Comparison of ENCODE assay signal across 14 cellular contexts in genomic region chr20:50654899-50655298, GRCh38. TPM values are rescaled to one million over a fixed set of nuclear protein-coding genes. Genes with fewer than 3 reads are reported as not detected.
DNase-seq lines count a peak whose midpoint lies in the region; ATAC-seq, FAIRE-seq and TF ChIP-seq lines count a peak whose summit lies in the region.
"Had no signal": no experiment of that assay in that cellular context is flagged by ENCODE, and none has a peak within 500 bp of the region (broad histone marks: within the 10 kb centered on the region; RNA-seq: fewer than 3 reads in every experiment).

No MANE protein-coding gene starts in this region.

- peak overlapping the region; percentile 51 for H3K9ac ChIP-seq in astrocyte (ENCODE audit: low read length)

- no peaks in the 10 kb centered on the region for H3K36me3 Mint-ChIP-seq in astrocyte (ENCODE audit: low read depth, unreplicated experiment)
- H3K36me3 Mint-ChIP-seq: naive thymus-derived CD8-positive, alpha-beta T cell; stimulated activated memory B cell treated with anti-CD40 and anti-IgM and Interleukin-4, amounts not matched to agents 10 μg/mL and 1 μg/mL and 100 μg/mL, for 72 hours had no signal

- H3K4me2 ChIP-seq in astrocyte (ENCODE audit: low read length), result peak overlapping the region; percentile 83

- H3K9me3 Mint-ChIP-seq in astrocyte (ENCODE audit: unreplicated experiment), result peaks cover 2% of the 10 kb centered on the region

- no peak overlapping the region for H3K4me3 ChIP-seq in AG09309 (ENCODE audit: control insufficient read depth, low read depth, low read length)
- H3K4me3 ChIP-seq in astrocyte (ENCODE audit: insufficient read depth, low read depth, low read length), result no peak overlapping the region
- no peak overlapping the region for H3K4me3 ChIP-seq in right atrium auricular region
- H3K4me3 ChIP-seq in sigmoid colon, result peak overlapping the region in 3 of 4 donors; percentile 17 to 35 (median 29)

- H3K27me3 ChIP-seq in astrocyte (ENCODE audit: insufficient read depth, low read length), result no peaks in the 10 kb centered on the region
- H3K27me3 ChIP-seq in right atrium auricular region, result no peaks in the 10 kb centered on the region
- H3K27me3 ChIP-seq in sigmoid colon, result no peaks in the 10 kb centered on the region

- H3K36me3 ChIP-seq in astrocyte (ENCODE audit: insufficient read depth, low read length), result no peaks in the 10 kb centered on the region
- H3K36me3 ChIP-seq in right atrium auricular region, result no peaks in the 10 kb centered on the region
- H3K36me3 ChIP-seq in sigmoid colon, result no peaks in the 10 kb centered on the region

- H3K27me3 Mint-ChIP-seq in astrocyte (ENCODE audit: low read depth, unreplicated experiment), result peaks cover 4% of the 10 kb centered on the region

- no peak for FAIRE-seq in astrocyte (lab: Jason Lieb, UNC)

- no peaks in the 10 kb centered on the region for H3K79me2 ChIP-seq in astrocyte (ENCODE audit: insufficient read depth, low read length)

- ATAC-seq in HG03095 (IDR thresholded peaks at IDR 0.05; ENCODE audit: unreplicated experiment), result no peak
- ATAC-seq: naive thymus-derived CD8-positive, alpha-beta T cell; stimulated activated memory B cell treated with anti-CD40 and anti-IgM and Interleukin-4, amounts not matched to agents 10 μg/mL and 1 μg/mL and 100 μg/mL, for 72 hours had no signal

- no peak for TF ChIP-seq POLR2A in sigmoid colon (IDR thresholded peaks at IDR 0.05)

- no peak overlapping the region for H3K4me3 Mint-ChIP-seq in astrocyte (ENCODE audit: unreplicated experiment)
- H3K4me3 Mint-ChIP-seq: naive thymus-derived CD8-positive, alpha-beta T cell; stimulated activated memory B cell treated with anti-CD40 and anti-IgM and Interleukin-4, amounts not matched to agents 10 μg/mL and 1 μg/mL and 100 μg/mL, for 72 hours had no signal

- no peaks in the 10 kb centered on the region for H4K20me1 ChIP-seq in astrocyte (ENCODE audit: insufficient read depth, low read length)

- H3K4me1 ChIP-seq in astrocyte (ENCODE audit: insufficient read depth, low read length) (peaks cover 13% of the 10 kb centered on the region), right atrium auricular region (peaks cover 0 to 40% of the 10 kb centered on the region in 2 donors), sigmoid colon (peaks cover 0 to 37% (median 25%) of the 10 kb centered on the region in 4 donors)

- peak in 1 of 4 donors; percentile 26 for TF ChIP-seq EP300 in sigmoid colon (IDR thresholded peaks at IDR 0.05)

- DNase-seq in AG09309 (ENCODE audit: low read depth), result peak; percentile 13
- DNase-seq in astrocyte (ENCODE audit: low read depth), result no peak
- DNase-seq in right atrium auricular region (ENCODE audit: low spot score), result no peak
- peak; percentile 77 for DNase-seq in sigmoid colon
- DNase-seq in MV-4-11 (lab: John Stamatoyannopoulos, UW), result no peak
- no peak for DNase-seq in activated CD4-positive, CD25-positive, alpha-beta regulatory T cell (lab: John Stamatoyannopoulos, UW)
- no peak for DNase-seq in AG08396 (ENCODE audit: low spot score)
- DNase-seq: activated naive CD4-positive, alpha-beta T cell treated with Interleukin-2 at 50 U/mL for 16 hours; naive thymus-derived CD8-positive, alpha-beta T cell; NCI-H146 had no signal

- H3K4me1 Mint-ChIP-seq in astrocyte (ENCODE audit: low read depth, unreplicated experiment), result peaks cover 10% of the 10 kb centered on the region
- H3K4me1 Mint-ChIP-seq: naive thymus-derived CD8-positive, alpha-beta T cell; stimulated activated memory B cell treated with anti-CD40 and anti-IgM and Interleukin-4, amounts not matched to agents 10 μg/mL and 1 μg/mL and 100 μg/mL, for 72 hours had no signal

- H3K9me3 ChIP-seq in astrocyte (ENCODE audit: insufficient read depth, low read depth, low read length) (no peaks in the 10 kb centered on the region), right atrium auricular region (no peaks in the 10 kb centered on the region), sigmoid colon (no peaks in the 10 kb centered on the region)

- no peak overlapping the region for H3K27ac Mint-ChIP-seq in astrocyte (ENCODE audit: unreplicated experiment)
- H3K27ac Mint-ChIP-seq: naive thymus-derived CD8-positive, alpha-beta T cell; stimulated activated memory B cell treated with anti-CD40 and anti-IgM and Interleukin-4, amounts not matched to agents 10 μg/mL and 1 μg/mL and 100 μg/mL, for 72 hours had no signal

- intact Hi-C loops in sigmoid colon (cut with DNase I), result loop anchor here (5.0 kb wide), 1 partner anchor 87 kb away; no protein-coding TSS in a partner anchor

- H3K27ac ChIP-seq in astrocyte (ENCODE audit: low read depth, low read length), result no peak overlapping the region
- H3K27ac ChIP-seq in right atrium auricular region, result peak overlapping the region; percentile 70 to 81
- H3K27ac ChIP-seq in sigmoid colon, result peak overlapping the region; percentile 78 to 92 (median 88)

- 70 to 72% methylated on average over 6 of the region's 6 CpGs for WGBS in sigmoid colon, 2 donors

- no peak for TF ChIP-seq CTCF in AG09309 (IDR thresholded peaks at IDR 0.05; ENCODE audit: control insufficient read depth, insufficient read depth, low read depth, low read length, missing control alignments)
- no peak for TF ChIP-seq CTCF in astrocyte (IDR thresholded peaks at IDR 0.05; ENCODE audit: insufficient read depth, low read depth, low read length)
- no peak for TF ChIP-seq CTCF in right atrium auricular region (IDR thresholded peaks at IDR 0.05)
- TF ChIP-seq CTCF in sigmoid colon (IDR thresholded peaks at IDR 0.05), result no peak

- peak overlapping the region; percentile 65 for H2AFZ ChIP-seq in astrocyte (ENCODE audit: low read depth, low read length)

RNA-seq across cellular contexts. Expression of gene RIPOR3, which starts 36.4 kb away (rescaled TPM):
- total RNA-seq in astrocyte (0.29 and 0.39 TPM in 2 replicates), right atrium auricular region (1 to 10 TPM; 2.9 to 4.7 TPM), sigmoid colon (10 to 100 TPM in 3 of 4 donors, 1 to 10 TPM in 1; 9.4 to 28.0 (median 15.1) TPM)
- polyA plus RNA-seq in sigmoid colon, result 1 to 10 TPM in 2 of 3 donors, under 1 TPM in 1; 0.92 to 7.8 (median 4.8) TPM
- total RNA-seq: dermis microvascular lymphatic vessel endothelial cell; naive thymus-derived CD8-positive, alpha-beta T cell; T-helper 1 cell treated with Interleukin-12 subunit alpha and Interleukin-12 subunit beta and Interleukin-4 antibody, amounts not matched to agents 30 ng/mL and 1 ng/mL, for 36 hours had no signal

Comparison
In these comparisons a context has a peak if more than half of its experiments do, and no peak if none do; other contexts are left out.
1. DNase-seq: peak in AG09309 (single experiment) and sigmoid colon (single experiment); none in astrocyte (single experiment), right atrium auricular region (single experiment), MV-4-11 (single experiment), activated CD4-positive, CD25-positive, alpha-beta regulatory T cell (0 of 4) and AG08396 (single experiment).
2. H3K4me3 ChIP-seq: peak in sigmoid colon (3 of 4); none in AG09309 (single experiment), astrocyte (single experiment) and right atrium auricular region (0 of 2).